In the genomic region with DNA sequence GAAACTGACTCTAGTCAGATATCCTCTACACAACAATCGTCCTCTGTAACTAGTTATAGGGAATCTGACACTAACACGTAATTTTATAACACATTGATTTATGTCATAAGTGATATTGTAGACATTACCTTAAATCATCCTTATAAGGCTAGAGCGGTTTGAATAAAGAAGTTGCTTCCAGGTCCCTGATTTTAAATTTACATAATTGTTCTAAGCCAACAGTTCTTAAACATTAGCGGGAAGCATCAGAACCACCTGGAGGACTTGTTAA, we compare ENCODE assay signal across 8 cellular contexts.
DNase-seq lines count a peak whose midpoint lies in the region; ATAC-seq and TF ChIP-seq lines count a peak whose summit lies in the region.

No MANE protein-coding gene starts in this region.

- peaks cover 55% of the 10 kb centered on the region for H3K4me1 Mint-ChIP-seq in stimulated activated memory B cell treated with anti-CD40 and anti-IgM and Interleukin-4, amounts not matched to agents 10 μg/mL and 1 μg/mL and 100 μg/mL, for 72 hours

- no peaks in the 10 kb centered on the region for H3K9me3 ChIP-seq in iPS-18c (ENCODE audit: control insufficient read depth, insufficient read depth, low read length)

- H3K27ac ChIP-seq in VCaP = peak overlapping the region; percentile 97

- no peak for TF ChIP-seq CTCF in VCaP (conservative IDR thresholded peaks at IDR 0.05)

- no peaks in the 10 kb centered on the region for H3K9me3 Mint-ChIP-seq in stimulated activated memory B cell treated with anti-CD40 and anti-IgM and Interleukin-4, amounts not matched to agents 10 μg/mL and 1 μg/mL and 100 μg/mL, for 72 hours

- H3K4me3 Mint-ChIP-seq in stimulated activated memory B cell treated with anti-CD40 and anti-IgM and Interleukin-4, amounts not matched to agents 10 μg/mL and 1 μg/mL and 100 μg/mL, for 72 hours = peak overlapping the region; percentile 90

- H3K4me3 ChIP-seq in iPS-18c (ENCODE audit: insufficient read depth, low read depth, low read length) = peak overlapping the region; percentile 87; the same call in 1 of the 2 replicates

- peak overlapping the region; percentile 88 for H3K27ac Mint-ChIP-seq in stimulated activated memory B cell treated with anti-CD40 and anti-IgM and Interleukin-4, amounts not matched to agents 10 μg/mL and 1 μg/mL and 100 μg/mL, for 72 hours

- peak; percentile 22 for DNase-seq in NCI-H748 (lab: John Stamatoyannopoulos, UW; ENCODE audit: unreplicated experiment)
- no peak for DNase-seq in NCI-H748 treated with DMSO at 0.1 percent for 48 hours (lab: John Stamatoyannopoulos, UW)
- DNase-seq in NCI-H345 treated with DMSO at 0.1 percent for 48 hours (lab: John Stamatoyannopoulos, UW; ENCODE audit: unreplicated experiment) = no peak
- no peak for DNase-seq in amygdala (lab: John Stamatoyannopoulos, UW)

- no peaks in the 10 kb centered on the region for H3K36me3 Mint-ChIP-seq in stimulated activated memory B cell treated with anti-CD40 and anti-IgM and Interleukin-4, amounts not matched to agents 10 μg/mL and 1 μg/mL and 100 μg/mL, for 72 hours

- ATAC-seq in stimulated activated memory B cell treated with anti-CD40 and anti-IgM and Interleukin-4, amounts not matched to agents 10 μg/mL and 1 μg/mL and 100 μg/mL, for 72 hours = no peak
- ATAC-seq in HG03457 (IDR thresholded peaks at IDR 0.05; ENCODE audit: unreplicated experiment) = no peak

- no peaks in the 10 kb centered on the region for H3K27me3 Mint-ChIP-seq in stimulated activated memory B cell treated with anti-CD40 and anti-IgM and Interleukin-4, amounts not matched to agents 10 μg/mL and 1 μg/mL and 100 μg/mL, for 72 hours
